ENCODE assay signal across 13 cellular contexts in genomic region chr5:127088226-127088625, GRCh38. TPM values are rescaled to one million over a fixed set of nuclear protein-coding genes. Genes with fewer than 3 reads are reported as not detected.
DNase-seq lines count a peak whose midpoint lies in the region; ATAC-seq and TF ChIP-seq lines count a peak whose summit lies in the region.
"Had no signal": no experiment of that assay in that cellular context is flagged by ENCODE, and none has a peak within 500 bp of the region (broad histone marks: within the 10 kb centered on the region; RNA-seq: fewer than 3 reads in every experiment).

No MANE protein-coding gene starts in this region.

- no peaks in the 10 kb centered on the region for H3K36me3 ChIP-seq in adipocyte (ENCODE audit: control insufficient read depth, insufficient read depth, low read length, severe bottlenecking)

- no peaks in the 10 kb centered on the region for H3K27me3 ChIP-seq in adipocyte (replicated peaks; ENCODE audit: control insufficient read depth, insufficient read depth, low read length)

- peaks cover 13% of the 10 kb centered on the region for H3K4me1 ChIP-seq in adipocyte (ENCODE audit: control insufficient read depth, insufficient read depth, low read length)

- H3K4me1 Mint-ChIP-seq in activated T-helper 17 cell treated with anti-CD3 and anti-CD28 coated beads, Interleukin-2, amount 50 U/mL, for 72 hours = no peaks in the 10 kb centered on the region

- CTCF ChIA-PET in AG04449 (lab: Yijun Ruan, JAX) = interaction anchor here (2.1 kb wide), 1 partner anchor 251 kb away, joined by 8 read pairs; no protein-coding TSS in a partner anchor

- POLR2A ChIA-PET in AG04449 (lab: Yijun Ruan, JAX) = interaction anchor here (0.6 to 1.0 kb wide), 3 partner anchors 11 to 123 kb away, joined by 3 read pairs; partner anchors contain the start of gene C5orf63

- no peak for TF ChIP-seq CTCF in AG04449 (IDR thresholded peaks at IDR 0.05; ENCODE audit: insufficient read depth, low read length, missing control alignments)

- ATAC-seq in GM19397 (IDR thresholded peaks at IDR 0.05; ENCODE audit: unreplicated experiment) (no peak), GM21515 (IDR thresholded peaks at IDR 0.05; ENCODE audit: unreplicated experiment) (no peak)
- ATAC-seq in activated T-helper 17 cell treated with anti-CD3 and anti-CD28 coated beads, Interleukin-2, amount 50 U/mL, for 72 hours (replicated peaks) = no peak

- no peak overlapping the region for H3K9ac ChIP-seq in adipocyte (ENCODE audit: low read length)

- H3K4me3 Mint-ChIP-seq in activated T-helper 17 cell treated with anti-CD3 and anti-CD28 coated beads, Interleukin-2, amount 50 U/mL, for 72 hours = no peak overlapping the region
- H3K4me3 Mint-ChIP-seq: CD4-positive, alpha-beta memory T cell had no signal

- H3K27me3 Mint-ChIP-seq in activated T-helper 17 cell treated with anti-CD3 and anti-CD28 coated beads, Interleukin-2, amount 50 U/mL, for 72 hours = peaks cover 4% of the 10 kb centered on the region

- no peak overlapping the region for H3K27ac Mint-ChIP-seq in activated T-helper 17 cell treated with anti-CD3 and anti-CD28 coated beads, Interleukin-2, amount 50 U/mL, for 72 hours
- H3K27ac Mint-ChIP-seq: CD4-positive, alpha-beta memory T cell had no signal

- H3K9me3 Mint-ChIP-seq in activated T-helper 17 cell treated with anti-CD3 and anti-CD28 coated beads, Interleukin-2, amount 50 U/mL, for 72 hours = no peaks in the 10 kb centered on the region
- H3K9me3 Mint-ChIP-seq: CD4-positive, alpha-beta memory T cell had no signal

- H3K36me3 Mint-ChIP-seq in activated T-helper 17 cell treated with anti-CD3 and anti-CD28 coated beads, Interleukin-2, amount 50 U/mL, for 72 hours (ENCODE audit: low read depth) = no peaks in the 10 kb centered on the region
- H3K36me3 Mint-ChIP-seq: CD4-positive, alpha-beta memory T cell had no signal

- DNase-seq in AG04449 (ENCODE audit: low read depth, low spot score) (peak; percentile 98), HK-2 (ENCODE audit: unreplicated experiment) (peak; percentile 33), adipocyte (ENCODE audit: low read depth) (peak; percentile 97), iris pigment epithelial cell (ENCODE audit: low read depth) (peak; percentile 99), KG1 (lab: John Stamatoyannopoulos, UW) (no peak)
- DNase-seq: activated CD4-positive, CD25-positive, alpha-beta regulatory T cell treated with anti-CD3 and anti-CD28 coated beads, Interleukin-2, amount 50 U/mL, for 72 hours; CD4-positive, alpha-beta memory T cell; NCI-H1105 treated with DMSO at 0.1 percent for 48 hours; OCI-M1; stimulated activated naive CD4-positive, alpha-beta T cell treated with Interleukin-2 at 50 U/mL for 16 hours had no signal

- H3K4me3 ChIP-seq in AG04449 (ENCODE audit: low read depth, low read length) = no peak overlapping the region
- no peak overlapping the region for H3K4me3 ChIP-seq in adipocyte (ENCODE audit: low read length)

- H3K9me3 ChIP-seq in adipocyte (ENCODE audit: control insufficient read depth, low read length) = no peaks in the 10 kb centered on the region

RNA-seq across cellular contexts. Expression of gene C5orf63, which starts 14.9 kb away (rescaled TPM):
- 10 to 100 TPM; 11.0 to 12.3 TPM for total RNA-seq in activated T-helper 17 cell treated with anti-CD3 and anti-CD28 coated beads, Interleukin-2, amount 50 U/mL, for 72 hours

RNA-seq across cellular contexts. Expression of gene MARCHF3, which starts 57.9 kb away (rescaled TPM):
- total RNA-seq in activated T-helper 17 cell treated with anti-CD3 and anti-CD28 coated beads, Interleukin-2, amount 50 U/mL, for 72 hours = 1 to 10 TPM; 2.3 to 2.9 TPM
